In genomic region chr22:42066133-42066761, GRCh38 we compare ENCODE assay signal across 1 cellular context.
TF ChIP-seq lines count a peak whose summit lies in the region.

No MANE protein-coding gene starts in this region.

TF ChIP-seq in GM23338, 12 proteins besides CTCF, POLR2A, EP300 and RAD21 (continued from another document):
- TF ChIP-seq EZH2 (IDR thresholded peaks at IDR 0.05; ENCODE audit: low read depth, unreplicated experiment) (no peak), NANOG (IDR thresholded peaks at IDR 0.05; ENCODE audit: borderline replicate concordance) (no peak), JUNB (IDR thresholded peaks at IDR 0.05; ENCODE audit: unreplicated experiment) (no peak), EZH2phosphoT487 (IDR thresholded peaks at IDR 0.05; ENCODE audit: unreplicated experiment) (no peak)
